In genomic region chr10:46325021-46325420, GRCh38 we compare ENCODE assay signal across 14 cellular contexts. TPM values are rescaled to one million over a fixed set of nuclear protein-coding genes. Genes with fewer than 3 reads are reported as not detected.
DNase-seq lines count a peak whose midpoint lies in the region; TF ChIP-seq lines count a peak whose summit lies in the region.
"Had no signal": no experiment of that assay in that cellular context is flagged by ENCODE, and none has a peak within 500 bp of the region (broad histone marks: within the 10 kb centered on the region; RNA-seq: fewer than 3 reads in every experiment).

No MANE protein-coding gene starts in this region.

- no peaks in the 10 kb centered on the region for H3K4me1 Mint-ChIP-seq in endothelial cell (ENCODE audit: unreplicated experiment)
- H3K4me1 Mint-ChIP-seq: activated T-helper 17 cell treated with anti-CD3 and anti-CD28 coated beads, Interleukin-2, amount 50 U/mL, for 72 hours had no signal

- TF ChIP-seq POLR2A in stomach (IDR thresholded peaks at IDR 0.05), result no peak

- H3K4me1 ChIP-seq in PC-9 (replicated peaks; ENCODE audit: insufficient read depth) (peaks cover 19% of the 10 kb centered on the region), cardiac muscle cell (ENCODE audit: low read depth) (no peaks in the 10 kb centered on the region), stomach (no peaks in the 10 kb centered on the region)

- no peak overlapping the region for H2AFZ ChIP-seq in PC-9

- no TSS peak for BruUV-seq in PC-9 (replicated peaks; lab: Mats Ljungman, UMichigan)

- peak overlapping the region; percentile 26 for H3K4me2 ChIP-seq in PC-9

- POLR2A ChIA-PET in PC-9 (lab: Charles Lee; ENCODE audit: unreplicated experiment), result no interaction called here

- H3K27ac ChIP-seq in PC-9 (peak overlapping the region; percentile 34), cardiac muscle cell (no peak overlapping the region), temporal lobe (ENCODE audit: low read depth, low read length) (peak overlapping the region; percentile 30), stomach (no peak overlapping the region)
- H3K27ac ChIP-seq: skin epidermis had no signal

- H3K27me3 ChIP-seq in PC-9 (ENCODE audit: insufficient read depth, low read depth), result no peaks in the 10 kb centered on the region
- no peaks in the 10 kb centered on the region for H3K27me3 ChIP-seq in cardiac muscle cell
- no peaks in the 10 kb centered on the region for H3K27me3 ChIP-seq in stomach

- TF ChIP-seq CTCF in PC-9 (conservative IDR thresholded peaks at IDR 0.05) (peak; percentile 63), cardiac muscle cell (IDR thresholded peaks at IDR 0.05; ENCODE audit: low read depth, low read length) (peak; percentile 45), endothelial cell (IDR thresholded peaks at IDR 0.05; ENCODE audit: unreplicated experiment) (no peak), stomach (IDR thresholded peaks at IDR 0.05) (peak in 2 of 7 experiments; percentile 7)

- no peaks in the 10 kb centered on the region for H3K9me3 Mint-ChIP-seq in endothelial cell (ENCODE audit: unreplicated experiment)
- H3K9me3 Mint-ChIP-seq: activated T-helper 17 cell treated with anti-CD3 and anti-CD28 coated beads, Interleukin-2, amount 50 U/mL, for 72 hours had no signal

- H3K9me2 ChIP-seq in PC-9 (ENCODE audit: insufficient read depth), result no peaks in the 10 kb centered on the region

- TF ChIP-seq EP300 in stomach (IDR thresholded peaks at IDR 0.05), result no peak

- H3K4me3 ChIP-seq in PC-9, result no peak overlapping the region
- H3K4me3 ChIP-seq in cardiac muscle cell, result no peak overlapping the region
- no peak overlapping the region for H3K4me3 ChIP-seq in stomach
- H3K4me3 ChIP-seq: skin epidermis had no signal

- no peaks in the 10 kb centered on the region for H3F3A ChIP-seq in PC-9 (ENCODE audit: insufficient read depth, low read depth)

- no peak overlapping the region for H3K4me3 Mint-ChIP-seq in endothelial cell (ENCODE audit: unreplicated experiment)
- H3K4me3 Mint-ChIP-seq: activated T-helper 17 cell treated with anti-CD3 and anti-CD28 coated beads, Interleukin-2, amount 50 U/mL, for 72 hours had no signal

- H3K9me3 ChIP-seq in PC-9 (ENCODE audit: insufficient read depth, low read depth) (no peaks in the 10 kb centered on the region), cardiac muscle cell (ENCODE audit: low read depth) (no peaks in the 10 kb centered on the region), stomach (no peaks in the 10 kb centered on the region)

- H3K79me2 ChIP-seq in PC-9 (ENCODE audit: low read depth), result no peaks in the 10 kb centered on the region

- intact Hi-C loops in PC-9 (cut with micrococcal nuclease; ENCODE audit: unreplicated experiment) (no loop called here), stomach (cut with DNase I; ENCODE audit: low total_unique reads) (no loop called here)

- peaks cover 4% of the 10 kb centered on the region for H3K36me3 Mint-ChIP-seq in endothelial cell (ENCODE audit: low read depth, unreplicated experiment)

- no peaks in the 10 kb centered on the region for H4K20me1 ChIP-seq in PC-9 (ENCODE audit: insufficient read depth)

- no peak overlapping the region for H3K27ac Mint-ChIP-seq in endothelial cell (ENCODE audit: unreplicated experiment)

- WGBS in stomach, 5 donors, result 85 to 92% (median 88%) methylated on average over 1 of the region's 1 CpG

- peak; percentile 10 for DNase-seq in DMS 273 (lab: John Stamatoyannopoulos, UW; ENCODE audit: unreplicated experiment)
- no peak for DNase-seq in DMS 273 treated with DMSO at 0.1 percent for 48 hours (lab: John Stamatoyannopoulos, UW)
- DNase-seq in PC-9, result no peak
- DNase-seq in cardiac muscle cell (ENCODE audit: low read depth in 1 of 2, low spot score in 1 of 2), result peak in 1 of 2 donors; percentile 10
- no peak for DNase-seq in endothelial cell (ENCODE audit: low spot score)
- DNase-seq in stomach, result no peak
- no peak for DNase-seq in NCI-H774 (lab: John Stamatoyannopoulos, UW)
- DNase-seq: 8988T, NCI-H446 treated with DMSO at 0.1 percent for 48 hours had no signal

- CTCF ChIA-PET in PC-9 (lab: Charles Lee), result interaction anchor here (0.6 to 0.9 kb wide), 3 partner anchors 14 to 1056 kb away, joined by 3 read pairs; no protein-coding TSS in a partner anchor

- peaks cover 2% of the 10 kb centered on the region for H3K27me3 Mint-ChIP-seq in endothelial cell (ENCODE audit: unreplicated experiment)

- no peaks in the 10 kb centered on the region for H3K36me3 ChIP-seq in PC-9 (ENCODE audit: low read depth)
- H3K36me3 ChIP-seq in cardiac muscle cell, result no peaks in the 10 kb centered on the region
- no peaks in the 10 kb centered on the region for H3K36me3 ChIP-seq in stomach

RNA-seq across cellular contexts. Expression of gene ANTXRL, which starts 38.2 kb away (rescaled TPM):
- total RNA-seq in PC-9 (2021) (0.26 and 0.58 TPM in 2 replicates), cardiac muscle cell (not detected in 2 replicates), temporal lobe (not detected), endothelial cell (ENCODE audit: unreplicated experiment) (not detected), stomach (not detected)
- polyA plus RNA-seq in cardiac muscle cell (not detected in 2 replicates), stomach (not detected)
- total RNA-seq: activated T-helper 17 cell treated with anti-CD3 and anti-CD28 coated beads, Interleukin-2, amount 50 U/mL, for 72 hours; dermis microvascular lymphatic vessel endothelial cell; H4 had no signal

RNA-seq across cellular contexts. Expression of gene ANXA8L1, which starts 50.6 kb away (rescaled TPM):
- total RNA-seq in PC-9 (2021) (185 and 247 TPM in 2 replicates), cardiac muscle cell (0.63 TPM in 1 of 2 replicates, not detected in the other), temporal lobe (not detected), endothelial cell (ENCODE audit: unreplicated experiment) (not detected), stomach (1 to 10 TPM in 1 of 5 donors, not detected in 4; 2.6 TPM)
- polyA plus RNA-seq in cardiac muscle cell (0.39 and 0.57 TPM in 2 replicates), stomach (10 to 100 TPM in 1 of 3 donors, not detected in 2; 80.2 TPM)
- total RNA-seq: activated T-helper 17 cell treated with anti-CD3 and anti-CD28 coated beads, Interleukin-2, amount 50 U/mL, for 72 hours; dermis microvascular lymphatic vessel endothelial cell; H4 had no signal

Comparison
In these comparisons a context has a peak if more than half of its experiments do, and no peak if none do; other contexts are left out.
1. H3K27ac ChIP-seq: peak in PC-9 (single experiment) and temporal lobe (single experiment); none in cardiac muscle cell (single experiment) and stomach (0 of 5).
2. RNA of gene ANXA8L1, which starts 50.6 kb away (total RNA-seq): 185 to 247 TPM in PC-9; 0.63 TPM in cardiac muscle cell, not detected in temporal lobe (single experiment), not detected in endothelial cell (single experiment) and 2.6 TPM in stomach; every median in the first group is over 10 times any median in the second.